ENCODE assay signal across 11 cellular contexts in the genomic region with DNA sequence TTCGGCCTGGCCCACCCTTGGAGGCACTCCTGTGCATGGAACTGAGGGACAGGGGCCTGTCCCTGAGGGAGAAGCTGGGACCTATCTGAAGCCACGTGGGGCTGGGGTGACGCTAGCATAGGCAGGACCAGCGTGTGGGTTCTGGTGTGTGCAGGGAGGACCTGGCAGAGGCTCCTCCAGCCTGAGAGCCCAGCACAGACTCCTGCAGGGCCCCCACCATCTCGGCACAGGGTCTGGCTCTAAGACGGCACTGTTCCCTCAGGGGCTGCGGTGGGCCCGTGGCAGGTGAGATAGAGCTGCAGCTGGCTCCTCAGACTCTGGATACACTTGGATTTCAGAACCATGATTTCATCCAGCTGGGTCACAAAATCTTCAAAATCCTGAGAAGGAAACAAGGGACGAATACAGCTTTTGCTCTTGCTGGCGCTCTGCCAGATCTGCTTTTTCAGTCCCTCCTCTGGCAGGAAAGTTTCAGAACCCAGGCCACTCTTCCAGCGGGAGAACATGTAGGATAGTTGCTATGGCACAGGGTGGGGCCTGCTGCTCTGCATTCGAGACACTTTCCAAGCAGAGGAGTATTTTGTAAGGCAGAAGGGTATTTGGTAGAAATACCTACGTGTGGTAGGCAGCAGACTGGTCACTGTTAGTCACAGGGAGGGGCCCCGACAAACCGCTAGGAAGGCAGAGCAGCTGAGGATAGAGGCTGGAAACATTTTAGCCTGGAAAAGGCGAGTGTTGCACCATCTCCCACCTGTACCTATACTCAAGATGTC.
DNase-seq lines count a peak whose midpoint lies in the region; ATAC-seq, FAIRE-seq and TF ChIP-seq lines count a peak whose summit lies in the region.
"Had no signal": no experiment of that assay in that cellular context is flagged by ENCODE, and none has a peak within 500 bp of the region (broad histone marks: within the 10 kb centered on the region; RNA-seq: fewer than 3 reads in every experiment).

No MANE protein-coding gene starts in this region.

- DNase-seq in HepG2 (ENCODE audit: low spot score), result no peak
- no peak for DNase-seq in right lobe of liver
- peak; percentile 97 for DNase-seq in bronchial epithelial cell (ENCODE audit: low read depth)
- peak; percentile 61 for DNase-seq in mesenchymal stem cell
- no peak for DNase-seq in HAP-1 (ENCODE audit: low spot score in 2 of 2)
- no peak for DNase-seq in activated CD8-positive, alpha-beta memory T cell treated with anti-CD3 and anti-CD28 coated beads, Interleukin-2, amount 50 U/mL, for 48 hours
- no peak for DNase-seq in T-helper 9 cell
- no peak for DNase-seq in mesenteric fat pad (ENCODE audit: low spot score)
- DNase-seq: Kasumi-1, nephron progenitor cell had no signal

- H3K14ac ChIP-seq in mesenchymal stem cell (ENCODE audit: low read length in 2 of 2), result no peak overlapping the region

- H2BK12ac ChIP-seq in mesenchymal stem cell (ENCODE audit: low read length in 2 of 2), result no peak overlapping the region

- H3K79me2 ChIP-seq in HepG2 (ENCODE audit: insufficient read depth, low read length), result no peaks in the 10 kb centered on the region

- no peak for TF ChIP-seq POLR2A in HepG2 (IDR thresholded peaks at IDR 0.05; ENCODE audit: insufficient read depth in 1 of 2, low read depth in 2 of 2, low read length in 2 of 2)
- TF ChIP-seq POLR2A in right lobe of liver (IDR thresholded peaks at IDR 0.05), result no peak

- H3K18ac ChIP-seq in mesenchymal stem cell (ENCODE audit: low read depth in 1 of 2, low read length in 2 of 2), result no peak overlapping the region

- POLR2A ChIA-PET in HepG2 (lab: Yijun Ruan, JAX), result interaction anchor here (0.5 to 1.4 kb wide), 2 partner anchors 76 to 77 kb away, joined by 3 to 5 read pairs; a partner anchor contains a TSS

- in situ Hi-C loops in HepG2 (cut with HindIII; ENCODE audit: extremely low pct_ligation_motif_present, low pct_unique_long_range_greater_than_20kb) (loop anchor here (10.0 kb wide), 1 partner anchor 130 kb away; a partner anchor contains a TSS), HAP-1 (cut with MboI; ENCODE audit: low sequenced_read_pairs) (no loop called here)

- H3K79me1 ChIP-seq in mesenchymal stem cell (replicated peaks; ENCODE audit: low read length, poor library complexity, severe bottlenecking), result peaks cover 25% of the 10 kb centered on the region

- TF ChIP-seq EP300 in HepG2 (IDR thresholded peaks at IDR 0.05; ENCODE audit: low read depth in 2 of 2, low read length in 2 of 2), result no peak
- TF ChIP-seq EP300 in HepG2 (CRISPR knock-in tag; IDR thresholded peaks at IDR 0.05; ENCODE audit: borderline replicate concordance), result no peak

- no peak overlapping the region for H3K4ac ChIP-seq in mesenchymal stem cell (ENCODE audit: low read depth in 1 of 2, low read length in 2 of 2)

- H3K9me3 ChIP-seq in HepG2 (ENCODE audit: low read length), result no peaks in the 10 kb centered on the region
- H3K9me3 ChIP-seq in right lobe of liver, result no peaks in the 10 kb centered on the region
- no peaks in the 10 kb centered on the region for H3K9me3 ChIP-seq in mesenchymal stem cell (ENCODE audit: control insufficient read depth, low read length)
- no peaks in the 10 kb centered on the region for H3K9me3 ChIP-seq in HAP-1

- no peaks in the 10 kb centered on the region for H3K4me1 ChIP-seq in HepG2 (ENCODE audit: insufficient read depth, low read length)
- H3K4me1 ChIP-seq in right lobe of liver, result peaks cover 0 to 9% (median 0%) of the 10 kb centered on the region in 4 donors
- peaks cover 27% of the 10 kb centered on the region for H3K4me1 ChIP-seq in mesenchymal stem cell (ENCODE audit: control insufficient read depth, insufficient read depth, low read depth, low read length)
- H3K4me1 ChIP-seq in HAP-1, result peaks cover 3% of the 10 kb centered on the region

- H3K4me2 ChIP-seq in HepG2 (ENCODE audit: low read depth, low read length), result no peak overlapping the region
- no peak overlapping the region for H3K4me2 ChIP-seq in mesenchymal stem cell (ENCODE audit: low read length, poor library complexity, severe bottlenecking)

- intact Hi-C loops in HepG2 (cut with micrococcal nuclease; ENCODE audit: unreplicated experiment) (loop anchor here (5.0 kb wide), 2 partner anchors 77 to 123 kb away; a partner anchor contains a TSS), right lobe of liver (cut with DNase I) (no loop called here)

- H3K27me3 ChIP-seq in HepG2 (ENCODE audit: control insufficient read depth in 1 of 2, insufficient read depth in 2 of 2, low read length in 2 of 2) (no peaks in the 10 kb centered on the region), right lobe of liver (no peaks in the 10 kb centered on the region), bronchial epithelial cell (ENCODE audit: control insufficient read depth, insufficient read depth, low read length) (no peaks in the 10 kb centered on the region), mesenchymal stem cell (ENCODE audit: control insufficient read depth in 1 of 2, insufficient read depth in 1 of 2, low read length in 2 of 2) (no peaks in the 10 kb centered on the region), HAP-1 (ENCODE audit: low read depth) (no peaks in the 10 kb centered on the region)

- ATAC-seq in HepG2 (no peak), right lobe of liver (no peak)

- TF ChIP-seq RAD21 in HepG2 (CRISPR knock-in tag; IDR thresholded peaks at IDR 0.05), result no peak

- CTCF ChIA-PET in HepG2 (lab: Yijun Ruan, JAX; ENCODE audit: low intra/inter-chr PET ratio, low total read pairs), result no interaction called here

- H2AFZ ChIP-seq in HepG2 (ENCODE audit: low read length) (no peak overlapping the region), mesenchymal stem cell (ENCODE audit: low read depth, low read length) (no peak overlapping the region)

- 95% methylated on average over 11 of the region's 16 CpGs for WGBS in HepG2 (ENCODE audit: low lambda C conversion rate)
- WGBS in right lobe of liver (ENCODE audit: insufficient coverage, low coverage, low lambda C conversion rate, missing lambda C conversion rate), result 54% methylated on average over 6 of the region's 16 CpGs
- 83% methylated on average over 14 of the region's 16 CpGs for WGBS in mesenchymal stem cell

- no peak overlapping the region for H2AK5ac ChIP-seq in mesenchymal stem cell (ENCODE audit: low read length, severe bottlenecking)

- H3K36me3 ChIP-seq in HepG2 (replicated peaks in 1 of 2; ENCODE audit: control insufficient read depth in 1 of 2, insufficient read depth in 2 of 2, low read length in 2 of 2) (peaks cover 14 to 57% of the 10 kb centered on the region in 2 experiments), right lobe of liver (peaks cover 0 to 32% (median 19%) of the 10 kb centered on the region in 4 donors), bronchial epithelial cell (ENCODE audit: control insufficient read depth, insufficient read depth, low read length) (peaks cover 13% of the 10 kb centered on the region), mesenchymal stem cell (ENCODE audit: control insufficient read depth in 1 of 2, insufficient read depth in 2 of 2, low read depth in 1 of 2, low read length in 2 of 2) (peaks cover 45 to 60% of the 10 kb centered on the region in 2 experiments), HAP-1 (replicated peaks) (peaks cover 73% of the 10 kb centered on the region)

- H3K4me3 ChIP-seq in HepG2 (replicated peaks in 1 of 3; ENCODE audit: insufficient read depth in 1 of 3, low read depth in 2 of 3, low read length in 3 of 3), result no peak overlapping the region
- H3K4me3 ChIP-seq in right lobe of liver, result no peak overlapping the region
- H3K4me3 ChIP-seq in bronchial epithelial cell (ENCODE audit: low read depth, low read length), result no peak overlapping the region
- peak overlapping the region in 1 of 2 experiments; percentile 42 for H3K4me3 ChIP-seq in mesenchymal stem cell (ENCODE audit: insufficient read depth in 1 of 2, low read depth in 1 of 2, low read length in 2 of 2)
- H3K4me3 ChIP-seq in HAP-1, result no peak overlapping the region

- H2BK5ac ChIP-seq in mesenchymal stem cell (ENCODE audit: low read depth, low read length, poor library complexity, severe bottlenecking), result no peak overlapping the region

- no peak overlapping the region for H3K23ac ChIP-seq in mesenchymal stem cell (ENCODE audit: low read length in 2 of 2)

- TF ChIP-seq CTCF in HepG2 (CRISPR knock-in tag; IDR thresholded peaks at IDR 0.05), result no peak
- no peak for TF ChIP-seq CTCF in right lobe of liver (IDR thresholded peaks at IDR 0.05)
- no peak for TF ChIP-seq CTCF in bronchial epithelial cell (IDR thresholded peaks at IDR 0.05; ENCODE audit: insufficient read depth, low read length, severe bottlenecking)

- H3K9ac ChIP-seq in HepG2 (ENCODE audit: insufficient read depth, low read depth, low read length) (no peak overlapping the region), mesenchymal stem cell (ENCODE audit: low read length) (peak overlapping the region; percentile 80)

- no peak overlapping the region for H4K91ac ChIP-seq in mesenchymal stem cell (ENCODE audit: low read length)

- no TSS peak for BruUV-seq in HepG2 (replicated peaks; lab: Mats Ljungman, UMichigan)

- no peaks in the 10 kb centered on the region for H4K20me1 ChIP-seq in HepG2 (ENCODE audit: insufficient read depth, low read length)

- no peak for FAIRE-seq in HepG2 (lab: Jason Lieb, UNC)
- peak; percentile 94 for FAIRE-seq in bronchial epithelial cell (lab: Jason Lieb, UNC)
- FAIRE-seq: colon had no signal

- no peak overlapping the region for H2BK15ac ChIP-seq in mesenchymal stem cell (ENCODE audit: low read depth, poor library complexity, severe bottlenecking)

- no peak overlapping the region for H4K8ac ChIP-seq in mesenchymal stem cell (ENCODE audit: low read length)

- H3K27ac ChIP-seq in HepG2 (ENCODE audit: extremely low read length, insufficient read depth, low read length), result no peak overlapping the region
- no peak overlapping the region for H3K27ac ChIP-seq in right lobe of liver
- peak overlapping the region; percentile 28 for H3K27ac ChIP-seq in mesenchymal stem cell (ENCODE audit: low read length, poor library complexity, severe bottlenecking)

- H2BK120ac ChIP-seq in mesenchymal stem cell (ENCODE audit: low read depth, low read length), result no peak overlapping the region

TF ChIP-seq in HepG2, 621 proteins besides CTCF, POLR2A, EP300 and RAD21 (continues in another document):
- TF ChIP-seq SMAD3 (CRISPR knock-in tag; IDR thresholded peaks at IDR 0.05) (no peak), AGO2 (optimal IDR thresholded peaks at IDR 0.05; ENCODE audit: low read depth, low read length) (peak; percentile 54), PITX1 (CRISPR knock-in tag; IDR thresholded peaks at IDR 0.05) (no peak), TCF12 (IDR thresholded peaks at IDR 0.05) (no peak), TCF12 (CRISPR knock-in tag; IDR thresholded peaks at IDR 0.05) (no peak), SCMH1 (CRISPR knock-in tag; IDR thresholded peaks at IDR 0.05; ENCODE audit: borderline replicate concordance) (no peak)
- TF ChIP-seq, protein P1, sequence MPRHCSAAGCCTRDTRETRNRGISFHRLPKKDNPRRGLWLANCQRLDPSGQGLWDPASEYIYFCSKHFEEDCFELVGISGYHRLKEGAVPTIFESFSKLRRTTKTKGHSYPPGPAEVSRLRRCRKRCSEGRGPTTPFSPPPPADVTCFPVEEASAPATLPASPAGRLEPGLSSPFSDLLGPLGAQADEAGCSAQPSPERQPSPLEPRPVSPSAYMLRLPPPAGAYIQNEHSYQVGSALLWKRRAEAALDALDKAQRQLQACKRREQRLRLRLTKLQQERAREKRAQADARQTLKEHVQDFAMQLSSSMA (CRISPR knock-in tag; IDR thresholded peaks at IDR 0.05), result no peak

Comparison
In these comparisons a context has a peak if more than half of its experiments do, and no peak if none do; other contexts are left out.
1. DNase-seq: peak in bronchial epithelial cell (single experiment) and mesenchymal stem cell (single experiment); none in HepG2 (single experiment), right lobe of liver (0 of 3), HAP-1 (0 of 2), activated CD8-positive, alpha-beta memory T cell treated with anti-CD3 and anti-CD28 coated beads, Interleukin-2, amount 50 U/mL, for 48 hours (single experiment), T-helper 9 cell (single experiment) and mesenteric fat pad (single experiment).